Comparison of ENCODE assay signal across 25 cellular contexts in the genomic region with DNA sequence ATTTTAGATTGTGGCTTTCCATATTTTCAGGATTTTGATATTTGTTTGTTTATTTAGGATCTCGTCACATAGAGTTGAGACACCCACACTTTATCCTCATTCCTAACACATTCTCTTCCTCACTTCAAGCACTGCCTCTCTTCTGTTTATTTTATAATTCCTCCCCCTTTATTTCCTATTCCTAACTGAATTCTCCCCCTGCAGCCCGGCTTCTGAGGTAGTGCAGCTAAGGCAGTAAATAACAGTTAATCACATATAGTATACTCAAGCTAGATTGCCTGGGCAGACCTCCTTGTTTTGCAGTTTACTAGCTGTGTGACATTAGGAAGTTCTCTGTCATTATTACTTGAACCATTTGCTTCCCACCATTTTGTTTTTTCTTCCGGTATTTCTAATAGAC. TPM values are rescaled to one million over a fixed set of nuclear protein-coding genes. Genes with fewer than 3 reads are reported as not detected.
DNase-seq lines count a peak whose midpoint lies in the region; ATAC-seq, FAIRE-seq and TF ChIP-seq lines count a peak whose summit lies in the region.
"Had no signal": no experiment of that assay in that cellular context is flagged by ENCODE, and none has a peak within 500 bp of the region (broad histone marks: within the 10 kb centered on the region; RNA-seq: fewer than 3 reads in every experiment).

No MANE protein-coding gene starts in this region.

- H3K27me3 ChIP-seq in astrocyte (ENCODE audit: insufficient read depth, low read length) (no peaks in the 10 kb centered on the region), trophoblast cell (ENCODE audit: insufficient read depth, low read length) (no peaks in the 10 kb centered on the region), Peyer's patch (no peaks in the 10 kb centered on the region)

- H3K36me3 Mint-ChIP-seq in astrocyte (ENCODE audit: low read depth, unreplicated experiment): no peaks in the 10 kb centered on the region
- no peaks in the 10 kb centered on the region for H3K36me3 Mint-ChIP-seq in T-helper 17 cell (ENCODE audit: low read depth)
- H3K36me3 Mint-ChIP-seq: CD14-positive monocyte; CD8-positive, alpha-beta memory T cell had no signal

- ATAC-seq in HG03108 (IDR thresholded peaks at IDR 0.05; ENCODE audit: unreplicated experiment) (no peak), T-helper 17 cell (no peak)

- no peaks in the 10 kb centered on the region for H4K20me1 ChIP-seq in astrocyte (ENCODE audit: insufficient read depth, low read length)

- H3K36me3 ChIP-seq in HEK293 (ENCODE audit: control insufficient read depth in 2 of 2, insufficient read depth in 1 of 2, low read length in 2 of 2) (no peaks in the 10 kb centered on the region), astrocyte (ENCODE audit: insufficient read depth, low read length) (no peaks in the 10 kb centered on the region), trophoblast cell (ENCODE audit: control insufficient read depth in 1 of 2, insufficient read depth in 2 of 2, low read length in 2 of 2) (no peaks in the 10 kb centered on the region), Peyer's patch (no peaks in the 10 kb centered on the region)
- H3K36me3 ChIP-seq: BE2C, HAP-1 had no signal

- H3K27ac Mint-ChIP-seq in astrocyte (ENCODE audit: unreplicated experiment) (peak overlapping the region; percentile 59), T-helper 17 cell (no peak overlapping the region)
- H3K27ac Mint-ChIP-seq: CD14-positive monocyte; CD8-positive, alpha-beta memory T cell had no signal

- peak overlapping the region; percentile 15 for H3K4me2 ChIP-seq in astrocyte (ENCODE audit: low read length)
- H3K4me2 ChIP-seq in trophoblast cell (ENCODE audit: low read length): no peak overlapping the region

- H3K14ac ChIP-seq in trophoblast cell (ENCODE audit: low read length): no peak overlapping the region

- no peak overlapping the region for H2BK5ac ChIP-seq in trophoblast cell (ENCODE audit: low read depth, low read length, poor library complexity)

- TF ChIP-seq CTCF in HEK293 (tag by site-specific recombination; IDR thresholded peaks at IDR 0.05) (no peak), astrocyte (IDR thresholded peaks at IDR 0.05; ENCODE audit: insufficient read depth, low read depth, low read length) (no peak), lower leg skin (IDR thresholded peaks at IDR 0.05) (no peak), Peyer's patch (IDR thresholded peaks at IDR 0.05) (no peak)

- CTCF ChIA-PET in HEK293 (lab: Yijun Ruan, JAX): no interaction called here

- H3K4me1 Mint-ChIP-seq in astrocyte (ENCODE audit: low read depth, unreplicated experiment) (peaks cover 23% of the 10 kb centered on the region), T-helper 17 cell (no peaks in the 10 kb centered on the region)
- H3K4me1 Mint-ChIP-seq: CD8-positive, alpha-beta memory T cell had no signal

- H3K79me2 ChIP-seq in astrocyte (ENCODE audit: insufficient read depth, low read length): no peaks in the 10 kb centered on the region
- H3K79me2 ChIP-seq in trophoblast cell (ENCODE audit: control insufficient read depth, insufficient read depth, low read length, poor library complexity): no peaks in the 10 kb centered on the region

- no peak for FAIRE-seq in astrocyte (lab: Jason Lieb, UNC)
- FAIRE-seq: GM12891 had no signal

- H3K27ac ChIP-seq in HEK293 (ENCODE audit: extremely low read depth, low read depth, low read length) (no peak overlapping the region), astrocyte (ENCODE audit: low read depth, low read length) (no peak overlapping the region), trophoblast cell (ENCODE audit: low read depth, low read length) (no peak overlapping the region), Peyer's patch (no peak overlapping the region)
- H3K27ac ChIP-seq: PC-9 had no signal

- no peak overlapping the region for H4K12ac ChIP-seq in trophoblast cell (ENCODE audit: low read depth, low read length)

- H3K79me1 ChIP-seq in trophoblast cell (ENCODE audit: low read length): peaks cover 6% of the 10 kb centered on the region

- no peak overlapping the region for H3K18ac ChIP-seq in trophoblast cell (ENCODE audit: low read length)

- no peak overlapping the region for H4K8ac ChIP-seq in trophoblast cell (ENCODE audit: low read depth, low read length)

- intact Hi-C loops in lower leg skin (cut with DNase I; ENCODE audit: low total_unique reads): no loop called here

- H3K4me3 Mint-ChIP-seq in astrocyte (ENCODE audit: unreplicated experiment) (peak overlapping the region; percentile 52), T-helper 17 cell (no peak overlapping the region)
- H3K4me3 Mint-ChIP-seq: CD14-positive monocyte; CD8-positive, alpha-beta memory T cell had no signal

- H3K4ac ChIP-seq in trophoblast cell (ENCODE audit: low read depth, low read length): no peak overlapping the region

- no peak overlapping the region for H2BK12ac ChIP-seq in trophoblast cell (ENCODE audit: low read length)

- H3K4me3 ChIP-seq in HEK293 (ENCODE audit: low read depth, low read length): no peak overlapping the region
- H3K4me3 ChIP-seq in astrocyte (ENCODE audit: insufficient read depth, low read depth, low read length): no peak overlapping the region
- no peak overlapping the region for H3K4me3 ChIP-seq in trophoblast cell (ENCODE audit: low read depth, low read length)
- no peak overlapping the region for H3K4me3 ChIP-seq in lower leg skin (ENCODE audit: low read depth, poor library complexity, severe bottlenecking)
- H3K4me3 ChIP-seq in Peyer's patch: no peak overlapping the region
- H3K4me3 ChIP-seq: HAP-1, PC-9 had no signal

- peaks cover 6% of the 10 kb centered on the region; the same call in 1 of the 2 replicates for H3K4me1 ChIP-seq in HEK293 (ENCODE audit: control insufficient read depth, insufficient read depth, low read length)
- H3K4me1 ChIP-seq in astrocyte (ENCODE audit: insufficient read depth, low read length): peaks cover 17% of the 10 kb centered on the region
- peaks cover 5 to 13% of the 10 kb centered on the region in 2 experiments for H3K4me1 ChIP-seq in trophoblast cell (ENCODE audit: control insufficient read depth in 1 of 2, insufficient read depth in 2 of 2, low read length in 2 of 2)
- no peaks in the 10 kb centered on the region for H3K4me1 ChIP-seq in Peyer's patch
- H3K4me1 ChIP-seq: BE2C, HAP-1 had no signal

- H2AFZ ChIP-seq in astrocyte (ENCODE audit: low read depth, low read length): no peak overlapping the region
- no peak overlapping the region for H2AFZ ChIP-seq in trophoblast cell (ENCODE audit: insufficient read depth, low read length, poor library complexity)
- H2AFZ ChIP-seq: PC-9 had no signal

- H3K23ac ChIP-seq in trophoblast cell (ENCODE audit: low read length): no peak overlapping the region

- POLR2A ChIA-PET in HEK293 (lab: Yijun Ruan, JAX): no interaction called here

- H2BK120ac ChIP-seq in trophoblast cell (ENCODE audit: insufficient read depth, low read length, poor library complexity): peak overlapping the region; percentile 76

- H4K91ac ChIP-seq in trophoblast cell (ENCODE audit: low read depth, low read length): no peak overlapping the region

- H2AK5ac ChIP-seq in trophoblast cell (ENCODE audit: low read length): no peak overlapping the region

- no CpG with 5 or more reads among the region's 3 CpGs for WGBS in trophoblast cell (ENCODE audit: extremely low coverage, insufficient coverage, insufficient read length)
- WGBS in lower leg skin, 2 donors: 85 to 87% methylated on average over 3 of the region's 3 CpGs

- TF ChIP-seq POLR2A in lower leg skin (IDR thresholded peaks at IDR 0.05) (no peak), Peyer's patch (IDR thresholded peaks at IDR 0.05) (no peak)

- H3K9me3 ChIP-seq in HEK293 (ENCODE audit: control insufficient read depth, insufficient read depth, low read depth, low read length) (no peaks in the 10 kb centered on the region; the same call in 1 of the 2 replicates), astrocyte (ENCODE audit: insufficient read depth, low read depth, low read length) (no peaks in the 10 kb centered on the region), trophoblast cell (ENCODE audit: insufficient read depth, low read depth, low read length) (no peaks in the 10 kb centered on the region), T-helper 17 cell (ENCODE audit: control insufficient read depth, low read length, poor library complexity, severe bottlenecking) (no peaks in the 10 kb centered on the region), Peyer's patch (no peaks in the 10 kb centered on the region)
- H3K9me3 ChIP-seq: BE2C, HAP-1 had no signal

- DNase-seq in astrocyte (ENCODE audit: low read depth): no peak
- no peak for DNase-seq in trophoblast cell
- no peak for DNase-seq in T-helper 17 cell
- DNase-seq in lower leg skin (ENCODE audit: low spot score in 2 of 2): no peak
- DNase-seq in Peyer's patch: no peak
- DNase-seq: ACHN; BE2C; CD8-positive, alpha-beta memory T cell; DMS 273 treated with DMSO at 0.1 percent for 48 hours; DMS79 treated with DMSO at 0.1 percent for 48 hours; GF-D8; GOT3; NCI-H1092; NCI-H1417 treated with DMSO at 0.1 percent for 48 hours; NCI-H1694 treated with DMSO at 0.1 percent for 48 hours; NCI-H2081; NCI-H2227 treated with DMSO at 0.1 percent for 48 hours; NCI-H526 treated with DMSO at 0.1 percent for 48 hours; PC-9; SHP77 treated with DMSO at 0.1 percent for 48 hours had no signal

- no peaks in the 10 kb centered on the region for H3K27me3 Mint-ChIP-seq in astrocyte (ENCODE audit: low read depth, unreplicated experiment)
- H3K27me3 Mint-ChIP-seq in T-helper 17 cell: peaks cover 48% of the 10 kb centered on the region

- H3K9ac ChIP-seq in astrocyte (ENCODE audit: low read length) (no peak overlapping the region), trophoblast cell (ENCODE audit: low read length) (no peak overlapping the region)

- no peaks in the 10 kb centered on the region for H3K9me3 Mint-ChIP-seq in astrocyte (ENCODE audit: unreplicated experiment)

TF ChIP-seq in HEK293, 187 proteins besides CTCF, POLR2A, EP300 and RAD21 (continues in another document):
- no peak for TF ChIP-seq ZNF292 (tag by site-specific recombination; IDR thresholded peaks at IDR 0.05; ENCODE audit: borderline replicate concordance, low read depth)
- TF ChIP-seq ZNF157 (tag by site-specific recombination; IDR thresholded peaks at IDR 0.05): no peak
- TF ChIP-seq OSR2 (tag by site-specific recombination; IDR thresholded peaks at IDR 0.05): peak; percentile 76

RNA-seq across cellular contexts. Expression of a gene that starts 7.7 kb away (rescaled TPM):
- 154 and 177 TPM in 2 replicates for total RNA-seq in astrocyte
- polyA plus RNA-seq in trophoblast cell (2013): 40.3 and 40.4 TPM in 2 replicates
- total RNA-seq in T-helper 17 cell: under 1 TPM in 1 of 2 donors, not detected in 1; 0.05 TPM
- total RNA-seq in lower leg skin: 100 to 1,000 TPM in 1 of 4 donors, 10 to 100 TPM in 3; 59.4 to 118 (median 66.1) TPM
- total RNA-seq in Peyer's patch: 1 to 10 TPM; 1.9 to 6.6 (median 4.2) TPM

RNA-seq across cellular contexts. Expression of a gene that starts 43.9 kb away (rescaled TPM):
- total RNA-seq in astrocyte: 12.3 and 22.9 TPM in 2 replicates
- 38.9 and 49.2 TPM in 2 replicates for polyA plus RNA-seq in trophoblast cell (2013)
- 1 to 10 TPM; 2.0 to 3.2 TPM for total RNA-seq in T-helper 17 cell
- 1 to 10 TPM; 2.5 to 7.0 (median 3.0) TPM for total RNA-seq in lower leg skin
- 10 to 100 TPM in 1 of 4 donors, 1 to 10 TPM in 3; 6.1 to 23.9 (median 8.0) TPM for total RNA-seq in Peyer's patch

Comparison
In these comparisons a context has a peak if more than half of its experiments do, and no peak if none do; other contexts are left out.
1. RNA of a gene that starts 7.7 kb away (total RNA-seq): 154 to 177 TPM in astrocyte and 59.4 to 118 TPM in lower leg skin; 1.9 to 6.6 TPM in Peyer's patch and 0.05 TPM in T-helper 17 cell; every median in the first group is over 4 times any median in the second.